In genomic region chr13:23966691-23967615, GRCh38 we compare ENCODE assay signal across 8 cellular contexts.
DNase-seq lines count a peak whose midpoint lies in the region; ATAC-seq and TF ChIP-seq lines count a peak whose summit lies in the region.

No MANE protein-coding gene starts in this region.

- peak; percentile 57 for ATAC-seq in GM18511 (IDR thresholded peaks at IDR 0.05; ENCODE audit: unreplicated experiment)
- peak; percentile 66 for ATAC-seq in HG02642 (IDR thresholded peaks at IDR 0.05; ENCODE audit: poor library complexity, unreplicated experiment)
- ATAC-seq in activated T-helper 17 cell treated with anti-CD3 and anti-CD28 coated beads, Interleukin-2, amount 50 U/mL, for 72 hours (replicated peaks) = peak; percentile 80
- peak; percentile 77 to 79 for ATAC-seq in natural killer cell treated with Interleukin-12 subunit alpha and Interleukin-12 subunit beta and Interleukin-15 and Interleukin-18, amount 100 ng/mL, for 72 hours
- ATAC-seq in stimulated activated memory B cell treated with anti-CD40 and anti-IgM and Interleukin-4, amounts not matched to agents 10 μg/mL and 1 μg/mL and 100 μg/mL, for 72 hours = no peak

- peak overlapping the region; percentile 95 for H3K27ac Mint-ChIP-seq in activated T-helper 17 cell treated with anti-CD3 and anti-CD28 coated beads, Interleukin-2, amount 50 U/mL, for 72 hours
- H3K27ac Mint-ChIP-seq in natural killer cell treated with Interleukin-12 subunit alpha and Interleukin-12 subunit beta and Interleukin-15 and Interleukin-18, amount 100 ng/mL, for 72 hours = peak overlapping the region; percentile 89 to 96
- H3K27ac Mint-ChIP-seq in stimulated activated memory B cell treated with anti-CD40 and anti-IgM and Interleukin-4, amounts not matched to agents 10 μg/mL and 1 μg/mL and 100 μg/mL, for 72 hours = no peak overlapping the region

- H3K27me3 ChIP-seq in tibial artery = no peaks in the 10 kb centered on the region

- DNase-seq in natural killer cell treated with Interleukin-12 subunit alpha and Interleukin-12 subunit beta and Interleukin-15 and Interleukin-18, amount 100 ng/mL, for 72 hours (ENCODE audit: low spot score) = no peak
- DNase-seq in H4 (ENCODE audit: low spot score) (no peak), NCI-H82 treated with DMSO at 0.1 percent for 48 hours (lab: John Stamatoyannopoulos, UW; ENCODE audit: unreplicated experiment) (no peak), tibial artery (no peak)

- H3K4me3 ChIP-seq in tibial artery = no peak overlapping the region

- H3K4me1 ChIP-seq in tibial artery = peaks cover 0 to 4% (median 2%) of the 10 kb centered on the region in 4 donors

- H3K9me3 Mint-ChIP-seq in activated T-helper 17 cell treated with anti-CD3 and anti-CD28 coated beads, Interleukin-2, amount 50 U/mL, for 72 hours = peaks cover 4% of the 10 kb centered on the region
- H3K9me3 Mint-ChIP-seq in natural killer cell treated with Interleukin-12 subunit alpha and Interleukin-12 subunit beta and Interleukin-15 and Interleukin-18, amount 100 ng/mL, for 72 hours = no peaks in the 10 kb centered on the region
- no peaks in the 10 kb centered on the region for H3K9me3 Mint-ChIP-seq in stimulated activated memory B cell treated with anti-CD40 and anti-IgM and Interleukin-4, amounts not matched to agents 10 μg/mL and 1 μg/mL and 100 μg/mL, for 72 hours

- H3K27me3 Mint-ChIP-seq in activated T-helper 17 cell treated with anti-CD3 and anti-CD28 coated beads, Interleukin-2, amount 50 U/mL, for 72 hours = no peaks in the 10 kb centered on the region
- H3K27me3 Mint-ChIP-seq in natural killer cell treated with Interleukin-12 subunit alpha and Interleukin-12 subunit beta and Interleukin-15 and Interleukin-18, amount 100 ng/mL, for 72 hours = no peaks in the 10 kb centered on the region
- H3K27me3 Mint-ChIP-seq in stimulated activated memory B cell treated with anti-CD40 and anti-IgM and Interleukin-4, amounts not matched to agents 10 μg/mL and 1 μg/mL and 100 μg/mL, for 72 hours = no peaks in the 10 kb centered on the region

- no peaks in the 10 kb centered on the region for H3K36me3 Mint-ChIP-seq in activated T-helper 17 cell treated with anti-CD3 and anti-CD28 coated beads, Interleukin-2, amount 50 U/mL, for 72 hours (ENCODE audit: low read depth)
- peaks cover 4% of the 10 kb centered on the region for H3K36me3 Mint-ChIP-seq in natural killer cell treated with Interleukin-12 subunit alpha and Interleukin-12 subunit beta and Interleukin-15 and Interleukin-18, amount 100 ng/mL, for 72 hours
- no peaks in the 10 kb centered on the region for H3K36me3 Mint-ChIP-seq in stimulated activated memory B cell treated with anti-CD40 and anti-IgM and Interleukin-4, amounts not matched to agents 10 μg/mL and 1 μg/mL and 100 μg/mL, for 72 hours

- no peak for TF ChIP-seq CTCF in tibial artery (IDR thresholded peaks at IDR 0.05)

- H3K4me1 Mint-ChIP-seq in activated T-helper 17 cell treated with anti-CD3 and anti-CD28 coated beads, Interleukin-2, amount 50 U/mL, for 72 hours = peaks cover 36% of the 10 kb centered on the region
- peaks cover 27 to 43% of the 10 kb centered on the region in 2 donors for H3K4me1 Mint-ChIP-seq in natural killer cell treated with Interleukin-12 subunit alpha and Interleukin-12 subunit beta and Interleukin-15 and Interleukin-18, amount 100 ng/mL, for 72 hours (ENCODE audit: low read depth in 2 of 2)
- H3K4me1 Mint-ChIP-seq in stimulated activated memory B cell treated with anti-CD40 and anti-IgM and Interleukin-4, amounts not matched to agents 10 μg/mL and 1 μg/mL and 100 μg/mL, for 72 hours = no peaks in the 10 kb centered on the region

- intact Hi-C loops in tibial artery (cut with DNase I; ENCODE audit: low total_unique reads) = no loop called here

- no peaks in the 10 kb centered on the region for H3K9me3 ChIP-seq in tibial artery

- no peaks in the 10 kb centered on the region for H3K36me3 ChIP-seq in tibial artery

- H3K4me3 Mint-ChIP-seq in activated T-helper 17 cell treated with anti-CD3 and anti-CD28 coated beads, Interleukin-2, amount 50 U/mL, for 72 hours = peak overlapping the region; percentile 81
- peak overlapping the region; percentile 78 for H3K4me3 Mint-ChIP-seq in natural killer cell treated with Interleukin-12 subunit alpha and Interleukin-12 subunit beta and Interleukin-15 and Interleukin-18, amount 100 ng/mL, for 72 hours
- no peak overlapping the region for H3K4me3 Mint-ChIP-seq in stimulated activated memory B cell treated with anti-CD40 and anti-IgM and Interleukin-4, amounts not matched to agents 10 μg/mL and 1 μg/mL and 100 μg/mL, for 72 hours

- no peak overlapping the region for H3K27ac ChIP-seq in tibial artery
